8 cellular contexts compared by ENCODE assay signal in genomic region chr5:97162045-97162444, GRCh38. TPM values are rescaled to one million over a fixed set of nuclear protein-coding genes. Genes with fewer than 3 reads are reported as not detected.
DNase-seq lines count a peak whose midpoint lies in the region; TF ChIP-seq lines count a peak whose summit lies in the region.

No MANE protein-coding gene starts in this region.

- peaks cover 17% of the 10 kb centered on the region for H3K4me1 Mint-ChIP-seq in activated naive CD4-positive, alpha-beta T cell treated with anti-CD3 and anti-CD28 coated beads for 36 hours (ENCODE audit: low read depth)
- H3K4me1 Mint-ChIP-seq in progenitor cell of endocrine pancreas (ENCODE audit: low read depth), result peaks cover 9% of the 10 kb centered on the region

- H3K4me3 Mint-ChIP-seq in activated naive CD4-positive, alpha-beta T cell treated with anti-CD3 and anti-CD28 coated beads for 36 hours, result no peak overlapping the region
- H3K4me3 Mint-ChIP-seq in progenitor cell of endocrine pancreas (ENCODE audit: low read depth), result no peak overlapping the region

- DNase-seq in activated gamma-delta T cell treated with Interleukin-2 at 50 U/mL for 16 hours (peak; percentile 45), activated gamma-delta T cell (lab: John Stamatoyannopoulos, UW) (no peak), HuH-7 (ENCODE audit: low spot score) (peak; percentile 12), NT2/D1 (ENCODE audit: low read depth, low spot score) (peak; percentile 63), head of caudate nucleus (peak in 39 of 42 donors; percentile 17 to 91 (median 72)), progenitor cell of endocrine pancreas (ENCODE audit: low spot score, unreplicated experiment) (peak; percentile 54), epidermal melanocyte (ENCODE audit: insufficient read length, low spot score) (no peak)
- DNase-seq in activated naive CD4-positive, alpha-beta T cell treated with anti-CD3 and anti-CD28 coated beads for 36 hours, result peak; percentile 76

- no peaks in the 10 kb centered on the region for H3K4me1 ChIP-seq in NT2/D1 (ENCODE audit: insufficient read depth, insufficient read length)

- CTCF ChIA-PET in activated naive CD4-positive, alpha-beta T cell treated with anti-CD3 and anti-CD28 coated beads for 36 hours (lab: Charles Lee), result interaction anchor here (0.6 to 4.9 kb wide), 64 partner anchors 8 to 708 kb away, joined by 3 to 85 read pairs (median 4); partner anchors contain the start of genes ERAP1, ERAP2 and LIX1

- H3K36me3 Mint-ChIP-seq in activated naive CD4-positive, alpha-beta T cell treated with anti-CD3 and anti-CD28 coated beads for 36 hours (ENCODE audit: low read depth), result peaks cover 37% of the 10 kb centered on the region
- peaks cover 17% of the 10 kb centered on the region for H3K36me3 Mint-ChIP-seq in progenitor cell of endocrine pancreas (ENCODE audit: insufficient read depth)

- no peak overlapping the region for H3K9ac ChIP-seq in NT2/D1 (ENCODE audit: insufficient read length, low read depth)

- peak; percentile 91 for TF ChIP-seq CTCF in progenitor cell of endocrine pancreas (IDR thresholded peaks at IDR 0.05; ENCODE audit: unreplicated experiment)

- H3K36me3 ChIP-seq in NT2/D1 (ENCODE audit: insufficient read depth, insufficient read length, low read length), result peaks cover 45% of the 10 kb centered on the region

- peaks cover 17% of the 10 kb centered on the region for H3K9me3 Mint-ChIP-seq in activated naive CD4-positive, alpha-beta T cell treated with anti-CD3 and anti-CD28 coated beads for 36 hours
- peaks cover 13% of the 10 kb centered on the region for H3K9me3 Mint-ChIP-seq in progenitor cell of endocrine pancreas (ENCODE audit: low read depth)

- H3K4me3 ChIP-seq in NT2/D1 (ENCODE audit: insufficient read length, low read depth), result no peak overlapping the region

- peaks cover 10% of the 10 kb centered on the region; the same call in 1 of the 2 replicates for H3K9me3 ChIP-seq in NT2/D1 (ENCODE audit: insufficient read depth, low read length)

- H3K27me3 Mint-ChIP-seq in activated naive CD4-positive, alpha-beta T cell treated with anti-CD3 and anti-CD28 coated beads for 36 hours (ENCODE audit: low read depth), result no peaks in the 10 kb centered on the region
- no peaks in the 10 kb centered on the region for H3K27me3 Mint-ChIP-seq in progenitor cell of endocrine pancreas

- H3K27ac Mint-ChIP-seq in activated naive CD4-positive, alpha-beta T cell treated with anti-CD3 and anti-CD28 coated beads for 36 hours, result no peak overlapping the region
- no peak overlapping the region for H3K27ac Mint-ChIP-seq in progenitor cell of endocrine pancreas

- intact Hi-C loops in activated naive CD4-positive, alpha-beta T cell treated with anti-CD3 and anti-CD28 coated beads for 36 hours (cut with micrococcal nuclease), result loop anchor here (1.0 to 10.0 kb wide), 7 partner anchors 116 to 1297 kb away; partner anchors contain the start of gene CAST
- intact Hi-C loops in head of caudate nucleus (cut with DNase I), result loop anchor here (5.0 to 10.0 kb wide), 3 partner anchors 295 to 547 kb away; no protein-coding TSS in a partner anchor

- H3K27me3 ChIP-seq in NT2/D1 (ENCODE audit: insufficient read depth, insufficient read length), result no peaks in the 10 kb centered on the region

RNA-seq across cellular contexts. Expression of gene LIX1, which starts 19.6 kb away (rescaled TPM):
- total RNA-seq in activated naive CD4-positive, alpha-beta T cell treated with anti-CD3 and anti-CD28 coated beads for 36 hours, result not detected
- total RNA-seq in progenitor cell of endocrine pancreas, result 0.31 and 0.47 TPM in 2 replicates

RNA-seq across cellular contexts. Expression of gene RIOK2, which starts 21.0 kb away (rescaled TPM):
- total RNA-seq in activated naive CD4-positive, alpha-beta T cell treated with anti-CD3 and anti-CD28 coated beads for 36 hours, result 10 to 100 TPM; 29.1 to 32.0 TPM
- 25.8 and 28.9 TPM in 2 replicates for total RNA-seq in progenitor cell of endocrine pancreas

Comparison
In these comparisons a context has a peak if more than half of its experiments do, and no peak if none do; other contexts are left out.
1. DNase-seq: peak in activated gamma-delta T cell treated with Interleukin-2 at 50 U/mL for 16 hours (single experiment), HuH-7 (single experiment), NT2/D1 (single experiment), activated naive CD4-positive, alpha-beta T cell treated with anti-CD3 and anti-CD28 coated beads for 36 hours (single experiment), head of caudate nucleus (39 of 42) and progenitor cell of endocrine pancreas (single experiment); none in activated gamma-delta T cell (single experiment) and epidermal melanocyte (single experiment).